10 cellular contexts compared by ENCODE assay signal in the genomic region with DNA sequence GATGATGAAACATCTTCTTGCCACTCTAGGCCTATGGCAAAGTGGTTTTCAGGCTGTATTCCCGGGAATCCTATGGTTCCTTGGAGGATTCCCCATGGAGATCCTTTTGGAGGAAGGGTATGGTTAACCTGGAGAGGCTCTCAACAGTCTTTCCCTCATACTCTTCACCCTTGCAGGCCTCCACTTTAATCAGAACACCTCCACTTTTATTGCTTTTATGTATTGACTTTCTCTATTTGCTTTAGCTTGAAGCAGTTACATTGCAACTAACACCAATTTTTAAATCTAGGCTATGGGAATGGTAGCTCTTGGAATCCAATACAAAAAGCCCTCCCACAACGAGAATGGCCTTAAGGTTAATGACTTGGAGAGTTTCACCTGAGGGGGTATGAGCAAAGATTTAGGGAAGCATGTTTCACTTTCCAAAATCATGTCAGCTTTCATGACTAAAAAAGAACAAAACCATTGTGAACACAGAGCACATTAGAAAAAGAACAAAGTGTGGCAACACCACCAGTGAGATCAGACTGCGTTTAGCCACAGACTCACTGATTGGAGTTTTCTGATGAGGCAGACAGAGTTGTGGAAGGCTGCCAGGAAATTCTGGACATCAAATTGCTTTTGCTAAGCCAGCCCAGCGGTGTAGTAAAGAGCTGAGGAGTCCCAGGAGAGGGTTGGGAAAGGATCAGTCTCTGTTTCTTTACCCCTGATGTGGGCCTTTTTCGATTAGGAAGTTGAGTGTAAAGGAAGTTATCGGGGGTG.
DNase-seq lines count a peak whose midpoint lies in the region; ATAC-seq and TF ChIP-seq lines count a peak whose summit lies in the region.
"Had no signal": no experiment of that assay in that cellular context is flagged by ENCODE, and none has a peak within 500 bp of the region (broad histone marks: within the 10 kb centered on the region; RNA-seq: fewer than 3 reads in every experiment).

No MANE protein-coding gene starts in this region.

- POLR2A ChIA-PET in CD8-positive, alpha-beta memory T cell (lab: Charles Lee): no interaction called here

- no peak overlapping the region for H3K4me3 Mint-ChIP-seq in chondrocyte (ENCODE audit: unreplicated experiment)
- no peak overlapping the region for H3K4me3 Mint-ChIP-seq in effector memory CD8-positive, alpha-beta T cell
- no peak overlapping the region for H3K4me3 Mint-ChIP-seq in CD8-positive, alpha-beta memory T cell
- H3K4me3 Mint-ChIP-seq: B cell had no signal

- H3K9me3 Mint-ChIP-seq in chondrocyte (ENCODE audit: low read depth): peaks cover 3% of the 10 kb centered on the region
- no peaks in the 10 kb centered on the region for H3K9me3 Mint-ChIP-seq in effector memory CD8-positive, alpha-beta T cell
- H3K9me3 Mint-ChIP-seq in CD8-positive, alpha-beta memory T cell: no peaks in the 10 kb centered on the region

- H3K27me3 ChIP-seq in kidney epithelial cell (ENCODE audit: control insufficient read depth, insufficient read depth, low read length): no peaks in the 10 kb centered on the region
- no peaks in the 10 kb centered on the region for H3K27me3 ChIP-seq in CD8-positive, alpha-beta memory T cell (ENCODE audit: insufficient read depth, low read length, poor library complexity, severe bottlenecking)

- peaks cover 7% of the 10 kb centered on the region for H3K36me3 Mint-ChIP-seq in chondrocyte (ENCODE audit: low read depth)
- no peaks in the 10 kb centered on the region for H3K36me3 Mint-ChIP-seq in effector memory CD8-positive, alpha-beta T cell (ENCODE audit: insufficient read depth)
- H3K36me3 Mint-ChIP-seq in CD8-positive, alpha-beta memory T cell: no peaks in the 10 kb centered on the region

- no peaks in the 10 kb centered on the region for H3K4me1 ChIP-seq in CD8-positive, alpha-beta memory T cell (ENCODE audit: insufficient read depth, low read length)

- peaks cover 11% of the 10 kb centered on the region for H3K4me1 Mint-ChIP-seq in chondrocyte (ENCODE audit: low read depth)
- no peaks in the 10 kb centered on the region for H3K4me1 Mint-ChIP-seq in effector memory CD8-positive, alpha-beta T cell (ENCODE audit: low read depth in 2 of 2)
- no peaks in the 10 kb centered on the region for H3K4me1 Mint-ChIP-seq in CD8-positive, alpha-beta memory T cell

- H3K9me3 ChIP-seq in CD8-positive, alpha-beta memory T cell (ENCODE audit: low read length): no peaks in the 10 kb centered on the region

- no peaks in the 10 kb centered on the region for H3K27me3 Mint-ChIP-seq in chondrocyte (ENCODE audit: low read depth)
- peaks cover 0 to 2% of the 10 kb centered on the region in 2 donors for H3K27me3 Mint-ChIP-seq in effector memory CD8-positive, alpha-beta T cell
- peaks cover 0 to 5% of the 10 kb centered on the region in 2 donors for H3K27me3 Mint-ChIP-seq in CD8-positive, alpha-beta memory T cell

- H3K27ac Mint-ChIP-seq in chondrocyte (ENCODE audit: unreplicated experiment): peak overlapping the region; percentile 1
- no peak overlapping the region for H3K27ac Mint-ChIP-seq in effector memory CD8-positive, alpha-beta T cell
- H3K27ac Mint-ChIP-seq in CD8-positive, alpha-beta memory T cell: no peak overlapping the region
- H3K27ac Mint-ChIP-seq: B cell had no signal

- TF ChIP-seq CTCF in chondrocyte (IDR thresholded peaks at IDR 0.05): no peak
- no peak for TF ChIP-seq CTCF in kidney epithelial cell (IDR thresholded peaks at IDR 0.05; ENCODE audit: insufficient read depth, low read length, poor library complexity, severe bottlenecking)
- TF ChIP-seq CTCF in GM20000 (IDR thresholded peaks at IDR 0.05; ENCODE audit: extremely low read depth, missing control alignments): no peak

- CTCF ChIA-PET in CD8-positive, alpha-beta memory T cell (lab: Charles Lee): no interaction called here

- H3K4me3 ChIP-seq in kidney epithelial cell (ENCODE audit: low read depth, low read length): no peak overlapping the region
- no peak overlapping the region for H3K4me3 ChIP-seq in CD8-positive, alpha-beta memory T cell (ENCODE audit: low read length)

- DNase-seq in NOMO-1 treated with DMSO at 0.1 percent for 48 hours (lab: John Stamatoyannopoulos, UW; ENCODE audit: unreplicated experiment): peak; percentile 45
- DNase-seq in NOMO-1 treated with dmso at 0.1 percent for 144 hours (lab: John Stamatoyannopoulos, UW; ENCODE audit: unreplicated experiment): no peak
- DNase-seq in chondrocyte (ENCODE audit: low spot score): no peak
- peak; percentile 18 for DNase-seq in kidney epithelial cell (ENCODE audit: low read depth)
- peak; percentile 44 for DNase-seq in ureter (ENCODE audit: low spot score)
- no peak for DNase-seq in effector memory CD8-positive, alpha-beta T cell
- DNase-seq in GM20000 (ENCODE audit: low spot score): no peak
- DNase-seq in CD8-positive, alpha-beta memory T cell: no peak
- DNase-seq: activated CD4-positive, alpha-beta T cell treated with anti-CD3 and anti-CD28 coated beads, Interleukin-2, amount 50 U/mL, for 1 hour had no signal

- ATAC-seq in effector memory CD8-positive, alpha-beta T cell (replicated peaks): no peak

- H3K27ac ChIP-seq in CD8-positive, alpha-beta memory T cell (ENCODE audit: low read depth, low read length): no peak overlapping the region

- no peaks in the 10 kb centered on the region for H3K36me3 ChIP-seq in kidney epithelial cell (ENCODE audit: control insufficient read depth, insufficient read depth, low read length)
- H3K36me3 ChIP-seq in CD8-positive, alpha-beta memory T cell (ENCODE audit: insufficient read depth, low read length): no peaks in the 10 kb centered on the region

Comparison
In these comparisons a context has a peak if more than half of its experiments do, and no peak if none do; other contexts are left out.
1. DNase-seq: peak in NOMO-1 treated with DMSO at 0.1 percent for 48 hours (single experiment), kidney epithelial cell (single experiment) and ureter (single experiment); none in NOMO-1 treated with dmso at 0.1 percent for 144 hours (single experiment), chondrocyte (single experiment), effector memory CD8-positive, alpha-beta T cell (0 of 3), GM20000 (single experiment) and CD8-positive, alpha-beta memory T cell (0 of 5).